ENCODE assay signal across 1 cellular context in the genomic region with DNA sequence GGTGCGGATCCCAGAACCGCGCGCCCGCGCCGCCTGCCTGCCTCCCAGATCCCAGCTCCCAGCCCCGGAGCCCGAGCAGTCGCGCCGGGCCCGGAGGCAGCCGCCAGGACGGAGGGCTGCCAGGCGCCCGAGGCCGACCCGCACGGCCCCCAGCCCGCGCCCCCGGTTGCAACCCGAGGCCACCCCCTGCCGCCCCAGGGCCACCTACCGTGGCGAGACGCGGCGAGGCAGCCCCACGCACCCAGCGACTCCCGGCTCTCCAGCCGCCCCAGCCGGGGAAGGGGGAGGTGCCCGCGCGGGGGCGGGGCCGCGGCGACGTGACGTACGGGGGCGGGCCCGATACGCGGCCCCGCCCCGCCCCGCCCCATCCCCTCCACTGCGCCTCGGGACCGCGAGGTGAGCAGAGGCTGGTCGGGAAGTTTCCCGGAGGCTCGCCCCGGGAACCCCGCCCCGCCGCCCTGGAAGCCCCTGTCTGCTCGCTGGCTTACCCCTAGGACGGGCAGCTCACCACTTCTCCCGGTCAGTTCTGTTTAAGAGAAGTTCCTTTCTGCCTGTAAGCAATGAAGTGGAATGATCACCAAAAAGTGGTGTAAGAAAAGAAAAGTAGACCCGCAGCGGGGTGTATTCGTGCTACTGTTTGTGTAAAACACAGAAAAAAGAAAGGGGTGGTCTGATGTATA.
TF ChIP-seq lines count a peak whose summit lies in the region.

TSS of gene TPST2 (minus strand) at position 288 of the 680 bp plus-strand sequence. CDS start 48,502 bp downstream, outside the sequence.

TF ChIP-seq in HepG2, 621 proteins besides CTCF, POLR2A, EP300 and RAD21 (continued from another document and continues in another):
- no peak for TF ChIP-seq ZNF597 (CRISPR knock-in tag; IDR thresholded peaks at IDR 0.05)
- no peak for TF ChIP-seq EED (CRISPR knock-in tag; IDR thresholded peaks at IDR 0.05)
- TF ChIP-seq HOXD1 (CRISPR knock-in tag; IDR thresholded peaks at IDR 0.05), result no peak
- TF ChIP-seq PLSCR1 (CRISPR knock-in tag; IDR thresholded peaks at IDR 0.05; ENCODE audit: borderline replicate concordance), result no peak
- TF ChIP-seq KDM1A (CRISPR knock-in tag; IDR thresholded peaks at IDR 0.05), result peak; percentile 60; the same call in 1 of the 2 replicates
- TF ChIP-seq ZNF577 (CRISPR knock-in tag; IDR thresholded peaks at IDR 0.05; ENCODE audit: borderline replicate concordance, low read depth), result no peak
- no peak for TF ChIP-seq HIVEP1 (CRISPR knock-in tag; IDR thresholded peaks at IDR 0.05)
- TF ChIP-seq TCF7L2 (IDR thresholded peaks at IDR 0.05; ENCODE audit: low read depth, low read length), result no peak
- no peak for TF ChIP-seq SMYD3 (CRISPR knock-in tag; IDR thresholded peaks at IDR 0.05)
- TF ChIP-seq IKZF5 (CRISPR knock-in tag; IDR thresholded peaks at IDR 0.05), result no peak
- TF ChIP-seq ZNF761 (CRISPR knock-in tag; conservative IDR thresholded peaks at IDR 0.05), result no peak
- no peak for TF ChIP-seq ZMYM2 (CRISPR knock-in tag; IDR thresholded peaks at IDR 0.05)
- no peak for TF ChIP-seq DNMT3B (CRISPR knock-in tag; conservative IDR thresholded peaks at IDR 0.05)
- TF ChIP-seq, protein P1, sequence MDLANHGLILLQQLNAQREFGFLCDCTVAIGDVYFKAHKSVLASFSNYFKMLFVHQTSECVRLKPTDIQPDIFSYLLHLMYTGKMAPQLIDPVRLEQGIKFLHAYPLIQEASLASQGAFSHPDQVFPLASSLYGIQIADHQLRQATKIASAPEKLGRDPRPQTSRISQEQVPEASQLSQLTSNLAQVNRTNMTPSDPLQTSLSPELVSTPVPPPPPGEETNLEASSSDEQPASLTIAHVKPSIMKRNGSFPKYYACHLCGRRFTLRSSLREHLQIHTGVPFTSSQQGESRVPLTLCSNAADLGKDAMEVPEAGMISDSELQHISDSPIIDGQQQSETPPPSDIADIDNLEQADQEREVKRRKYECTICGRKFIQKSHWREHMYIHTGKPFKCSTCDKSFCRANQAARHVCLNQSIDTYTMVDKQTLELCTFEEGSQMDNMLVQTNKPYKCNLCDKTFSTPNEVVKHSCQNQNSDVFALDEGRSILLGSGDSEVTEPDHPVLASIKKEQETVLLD (CRISPR knock-in tag; IDR thresholded peaks at IDR 0.05; ENCODE audit: low read depth), result no peak
- TF ChIP-seq MAFG (CRISPR knock-in tag; IDR thresholded peaks at IDR 0.05), result no peak
- no peak for TF ChIP-seq ZNF83 (CRISPR knock-in tag; IDR thresholded peaks at IDR 0.05; ENCODE audit: borderline replicate concordance)
- 0 out of 2 replicates have a peak, but pooled peaks have one; percentile 21 for TF ChIP-seq ZNF160 (CRISPR knock-in tag; IDR thresholded peaks at IDR 0.05)
- no peak for TF ChIP-seq AHR (CRISPR knock-in tag; IDR thresholded peaks at IDR 0.05)
- no peak for TF ChIP-seq ZBTB38 (CRISPR knock-in tag; IDR thresholded peaks at IDR 0.05)
- no peak for TF ChIP-seq SP2 (CRISPR knock-in tag; IDR thresholded peaks at IDR 0.05)
- no peak for TF ChIP-seq BCLAF1 (IDR thresholded peaks at IDR 0.05)
- no peak for TF ChIP-seq CBFB (CRISPR knock-in tag; IDR thresholded peaks at IDR 0.05)
- TF ChIP-seq TAF15 (IDR thresholded peaks at IDR 0.05; ENCODE audit: low read depth, low read length, poor library complexity, severe bottlenecking), result no peak
- no peak for TF ChIP-seq SIN3B (IDR thresholded peaks at IDR 0.05; ENCODE audit: low read length)
- TF ChIP-seq ARNTL (CRISPR knock-in tag; IDR thresholded peaks at IDR 0.05), result no peak
- TF ChIP-seq EZH2 (conservative IDR thresholded peaks at IDR 0.05; ENCODE audit: low read depth, low read length), result no peak
- TF ChIP-seq SMARCE1 (IDR thresholded peaks at IDR 0.05; ENCODE audit: borderline replicate concordance), result no peak
- TF ChIP-seq ZIK1 (CRISPR knock-in tag; IDR thresholded peaks at IDR 0.05; ENCODE audit: borderline replicate concordance, low read depth), result 0 out of 2 replicates have a peak, but pooled peaks have one; percentile 40
- TF ChIP-seq ZSCAN22 (CRISPR knock-in tag; IDR thresholded peaks at IDR 0.05), result no peak
- TF ChIP-seq ZSCAN12 (CRISPR knock-in tag; IDR thresholded peaks at IDR 0.05), result no peak
- no peak for TF ChIP-seq ZNF501 (CRISPR knock-in tag; IDR thresholded peaks at IDR 0.05)
- no peak for TF ChIP-seq ZBTB40 (IDR thresholded peaks at IDR 0.05)
- TF ChIP-seq ZBTB40 (CRISPR knock-in tag; IDR thresholded peaks at IDR 0.05), result no peak
- no peak for TF ChIP-seq ZNF230 (CRISPR knock-in tag; IDR thresholded peaks at IDR 0.05)
- no peak for TF ChIP-seq GATA4 (IDR thresholded peaks at IDR 0.05; ENCODE audit: borderline replicate concordance, low read depth)
- TF ChIP-seq BATF2 (CRISPR knock-in tag; IDR thresholded peaks at IDR 0.05), result no peak
- TF ChIP-seq ZNF772 (CRISPR knock-in tag; IDR thresholded peaks at IDR 0.05), result no peak
